ENCODE assay signal across 21 cellular contexts in the genomic region with DNA sequence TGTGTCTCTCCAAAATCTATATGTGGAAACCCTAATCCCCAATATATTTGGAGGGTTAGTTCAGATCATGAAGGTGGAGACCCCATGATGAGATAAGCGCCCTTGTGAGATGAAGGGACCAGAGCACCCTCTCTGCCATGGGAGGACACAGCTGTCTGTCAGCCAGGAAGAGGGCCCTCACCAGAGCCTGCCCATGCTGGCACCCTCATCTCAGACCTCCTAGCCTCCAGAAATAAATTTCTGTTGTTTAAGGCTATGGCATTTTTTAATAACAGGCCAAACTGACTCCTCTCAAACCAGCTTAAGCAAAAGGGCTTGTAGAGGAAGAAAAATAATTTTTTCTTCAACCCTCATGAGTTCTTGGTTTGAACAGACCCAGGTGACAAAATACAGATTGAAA.
A peak's percentile ranks its signal among the peaks of the same experiment; 100 is the strongest.
DNase-seq lines count a peak whose midpoint lies in the region; ATAC-seq, FAIRE-seq and TF ChIP-seq lines count a peak whose summit lies in the region.
"Had no signal": no experiment of that assay in that cellular context is flagged by ENCODE, and none has a peak within 500 bp of the region (broad histone marks: within the 10 kb centered on the region; RNA-seq: fewer than 3 reads in every experiment).

No MANE protein-coding gene starts in this region.

- H3K4me2 ChIP-seq in H9 (ENCODE audit: insufficient read depth, insufficient read length, low read length) (peak overlapping the region; percentile 29), IMR-90 (ENCODE audit: low read depth, low read length) (no peak overlapping the region), H1 (ENCODE audit: insufficient read depth in 1 of 2, low read depth in 2 of 2, low read length in 2 of 2) (peak overlapping the region; percentile 43 to 51; a peak in 3 of 4 replicates), trophoblast cell (ENCODE audit: low read length) (no peak overlapping the region)

- intact Hi-C loops in IMR-90 (cut with micrococcal nuclease) (no loop called here), prostate gland (cut with DNase I) (no loop called here)

- dilution Hi-C loops in IMR-90 (cut with HindIII; ENCODE audit: low sequenced_read_pairs, unreplicated experiment), result no loop called here

- no peak overlapping the region for H2AFZ ChIP-seq in H9 (ENCODE audit: low read length)
- H2AFZ ChIP-seq in IMR-90 (replicated peaks; ENCODE audit: low read length, poor library complexity), result no peak overlapping the region
- no peak overlapping the region for H2AFZ ChIP-seq in H1 (ENCODE audit: low read length)
- no peak overlapping the region for H2AFZ ChIP-seq in trophoblast cell (ENCODE audit: insufficient read depth, low read length, poor library complexity)

- H3K23me2 ChIP-seq in H9 (ENCODE audit: insufficient read length, low read depth, low read length, poor library complexity, severe bottlenecking), result no peaks in the 10 kb centered on the region
- 0 out of 2 replicates have a peak, but pooled peaks cover 3% of the 10 kb centered on the region for H3K23me2 ChIP-seq in H1 (ENCODE audit: low read depth, low read length)

- no peak overlapping the region for H3K14ac ChIP-seq in H9 (ENCODE audit: insufficient read depth, low read length)
- no peak overlapping the region for H3K14ac ChIP-seq in IMR-90 (replicated peaks; ENCODE audit: low read depth, low read length)
- H3K14ac ChIP-seq in H1 (ENCODE audit: insufficient read length), result no peak overlapping the region
- H3K14ac ChIP-seq in trophoblast cell (ENCODE audit: low read length), result no peak overlapping the region

- H3K27me3 ChIP-seq in H9 (ENCODE audit: insufficient read depth, low read length) (no peaks in the 10 kb centered on the region), IMR-90 (ENCODE audit: control insufficient read depth, insufficient read depth, low read length) (no peaks in the 10 kb centered on the region), H1 (replicated peaks in 1 of 4; ENCODE audit: control insufficient read depth in 3 of 4, extremely low read depth in 1 of 4, insufficient read depth in 3 of 4, low read length in 3 of 4) (no peaks in the 10 kb centered on the region), trophoblast cell (ENCODE audit: insufficient read depth, low read length) (no peaks in the 10 kb centered on the region), prostate gland (replicated peaks; ENCODE audit: insufficient read depth) (no peaks in the 10 kb centered on the region)

- TF ChIP-seq CTCF in H9 (conservative IDR thresholded peaks at IDR 0.05) (no peak), IMR-90 (conservative IDR thresholded peaks at IDR 0.05; ENCODE audit: low read depth, low read length) (no peak), H1 (IDR thresholded peaks at IDR 0.05; ENCODE audit: control extremely low read depth in 1 of 3, insufficient read depth in 1 of 3, low read depth in 1 of 3, low read length in 3 of 3) (no peak), prostate gland (IDR thresholded peaks at IDR 0.05) (no peak)

- peaks cover 2% of the 10 kb centered on the region for H3K9me1 ChIP-seq in IMR-90 (ENCODE audit: insufficient read depth, low read length)

- H3K18ac ChIP-seq in H9 (ENCODE audit: insufficient read length, low read depth, low read length) (no peak overlapping the region), IMR-90 (ENCODE audit: low read depth, low read length) (0 out of 2 replicates have a peak overlapping the region, but pooled peaks have one; percentile 3), H1 (ENCODE audit: extremely low read depth, low read length) (0 out of 2 replicates have a peak overlapping the region, but pooled peaks have one; percentile 4), trophoblast cell (ENCODE audit: low read length) (no peak overlapping the region)

- H3K4ac ChIP-seq in H9 (ENCODE audit: low read depth, low read length) (no peak overlapping the region), IMR-90 (ENCODE audit: low read depth, low read length) (peak overlapping the region; percentile 15; the same call in 1 of the 2 replicates), H1 (replicated peaks; ENCODE audit: insufficient read length, low read depth, low read length) (no peak overlapping the region), trophoblast cell (ENCODE audit: low read depth, low read length) (no peak overlapping the region)

- POLR2A ChIA-PET in IMR-90 (lab: Charles Lee; ENCODE audit: unreplicated experiment), result no interaction called here
- POLR2A ChIA-PET in H1 (lab: Charles Lee; ENCODE audit: partially characterized antibody), result no interaction called here

- no peak overlapping the region for H2BK120ac ChIP-seq in H9 (ENCODE audit: low read depth, low read length, poor library complexity, severe bottlenecking)
- H2BK120ac ChIP-seq in IMR-90 (ENCODE audit: low read depth, low read length), result no peak overlapping the region
- H2BK120ac ChIP-seq in H1 (replicated peaks; ENCODE audit: low read depth, low read length), result no peak overlapping the region
- no peak overlapping the region for H2BK120ac ChIP-seq in trophoblast cell (ENCODE audit: insufficient read depth, low read length, poor library complexity)

- peak overlapping the region in 2 of 3 experiments; percentile 17 to 76; a peak in 3 of 7 replicates for H3K27ac Mint-ChIP-seq in H9
- H3K27ac Mint-ChIP-seq: CD4-positive, CD25-positive, alpha-beta regulatory T cell; HFFc6 had no signal

- no peak overlapping the region for H2BK12ac ChIP-seq in H9 (ENCODE audit: insufficient read length, low read depth, low read length)
- H2BK12ac ChIP-seq in H1 (ENCODE audit: low read depth, low read length), result no peak overlapping the region
- H2BK12ac ChIP-seq in trophoblast cell (ENCODE audit: low read length), result no peak overlapping the region

- H3K79me1 ChIP-seq in H9 (ENCODE audit: insufficient read depth, low read depth, low read length, poor library complexity, severe bottlenecking) (no peaks in the 10 kb centered on the region), IMR-90 (ENCODE audit: low read depth in 1 of 2, low read length in 2 of 2) (no peaks in the 10 kb centered on the region), H1 (ENCODE audit: low read depth, low read length) (no peaks in the 10 kb centered on the region), trophoblast cell (ENCODE audit: low read length) (no peaks in the 10 kb centered on the region)

- no peaks in the 10 kb centered on the region for H3K79me2 ChIP-seq in H9 (ENCODE audit: insufficient read depth, low read length)
- no peaks in the 10 kb centered on the region for H3K79me2 ChIP-seq in H1 (ENCODE audit: control insufficient read depth in 1 of 2, insufficient read depth in 2 of 2, low read length in 2 of 2)
- H3K79me2 ChIP-seq in trophoblast cell (ENCODE audit: control insufficient read depth, insufficient read depth, low read length, poor library complexity), result no peaks in the 10 kb centered on the region

- H3K4me1 ChIP-seq in H9 (ENCODE audit: insufficient read depth, low read length) (peaks cover 7% of the 10 kb centered on the region), IMR-90 (ENCODE audit: control insufficient read depth, insufficient read depth, low read length) (peaks cover 4% of the 10 kb centered on the region; the same call in 1 of the 2 replicates), H1 (replicated peaks in 1 of 4; ENCODE audit: control insufficient read depth in 3 of 4, insufficient read depth in 4 of 4, low read length in 3 of 4) (peaks cover 5 to 25% (median 19%) of the 10 kb centered on the region in 4 experiments; a peak in 5 of 7 replicates), trophoblast cell (ENCODE audit: control insufficient read depth in 1 of 2, insufficient read depth in 2 of 2, low read length in 2 of 2) (peaks cover 0 to 3% of the 10 kb centered on the region in 2 experiments), prostate gland (replicated peaks) (no peaks in the 10 kb centered on the region)
- H3K4me1 ChIP-seq: BE2C, Caco-2 had no signal

- no peak overlapping the region for H3K9ac ChIP-seq in H9 (ENCODE audit: extremely low read depth, insufficient read length, low read length)
- no peak overlapping the region for H3K9ac ChIP-seq in IMR-90 (ENCODE audit: low read depth, low read length)
- H3K9ac ChIP-seq in H1 (replicated peaks in 1 of 4; ENCODE audit: extremely low read depth in 1 of 4, low read depth in 3 of 4, low read length in 3 of 4), result no peak overlapping the region
- H3K9ac ChIP-seq in trophoblast cell (ENCODE audit: low read length), result no peak overlapping the region

- TF ChIP-seq RAD21 in IMR-90 (IDR thresholded peaks at IDR 0.05; ENCODE audit: low read length) (no peak), H1 (IDR thresholded peaks at IDR 0.05 in 1 of 2, conservative IDR thresholded peaks at IDR 0.05 in 1 of 2; ENCODE audit: low read depth in 2 of 2, low read length in 2 of 2) (no peak)

- no TSS peak for BruUV-seq in IMR-90 (replicated peaks; lab: Mats Ljungman, UMichigan)

- H2BK5ac ChIP-seq in H9 (ENCODE audit: insufficient read length, low read length) (no peak overlapping the region), IMR-90 (ENCODE audit: low read depth, low read length, poor library complexity, severe bottlenecking) (no peak overlapping the region), H1 (ENCODE audit: low read depth, low read length) (no peak overlapping the region), trophoblast cell (ENCODE audit: low read depth, low read length, poor library complexity) (no peak overlapping the region)

- H3K4me3 ChIP-seq in IMR-90 (ENCODE audit: insufficient read depth, low read depth, low read length) (no peak overlapping the region), H1 (ENCODE audit: extremely low read depth in 1 of 4, insufficient read depth in 2 of 4, low read depth in 3 of 4, low read length in 4 of 4) (peak overlapping the region in 1 of 4 experiments; percentile 30; a peak in 1 of 8 replicates), trophoblast cell (ENCODE audit: low read depth, low read length) (no peak overlapping the region), prostate gland (no peak overlapping the region)
- H3K4me3 ChIP-seq: K562 had no signal

- no peaks in the 10 kb centered on the region for H3K36me3 Mint-ChIP-seq in H9 (ENCODE audit: insufficient read depth in 1 of 3, low read depth in 3 of 3)
- H3K36me3 Mint-ChIP-seq: CD4-positive, CD25-positive, alpha-beta regulatory T cell had no signal

- in situ Hi-C loops in IMR-90 (cut with MboI; ENCODE audit: low sequenced_read_pairs), result loop anchor here (25.0 kb wide), 1 partner anchor 648 kb away; no protein-coding TSS in a partner anchor

- CTCF ChIA-PET in IMR-90 (lab: Yijun Ruan, JAX) (interaction anchor here (1.1 to 2.0 kb wide), 2 partner anchors 149 to 170 kb away, joined by 3 to 5 read pairs; no protein-coding TSS in a partner anchor), H1 (lab: Charles Lee; ENCODE audit: partially characterized antibody) (interaction anchor here (1.1 to 3.1 kb wide), 2 partner anchors 102 to 148 kb away, joined by 3 to 42 read pairs; no protein-coding TSS in a partner anchor)

- H3K36me3 ChIP-seq in IMR-90 (ENCODE audit: control insufficient read depth, insufficient read depth, low read length), result no peaks in the 10 kb centered on the region
- no peaks in the 10 kb centered on the region for H3K36me3 ChIP-seq in H1 (ENCODE audit: control insufficient read depth in 2 of 4, insufficient read depth in 4 of 4, low read length in 3 of 4)
- no peaks in the 10 kb centered on the region for H3K36me3 ChIP-seq in trophoblast cell (ENCODE audit: control insufficient read depth in 1 of 2, insufficient read depth in 2 of 2, low read length in 2 of 2)
- no peaks in the 10 kb centered on the region for H3K36me3 ChIP-seq in prostate gland
- H3K36me3 ChIP-seq: BE2C had no signal

- no peak overlapping the region for H3K56ac ChIP-seq in H9 (ENCODE audit: insufficient read length, low read depth, low read length)
- H3K56ac ChIP-seq in IMR-90 (ENCODE audit: extremely low read depth, insufficient read depth, low read length), result no peak overlapping the region
- H3K56ac ChIP-seq in H1 (replicated peaks; ENCODE audit: insufficient read length, low read depth, low read length), result no peak overlapping the region

- no peak overlapping the region for H4K91ac ChIP-seq in H9 (ENCODE audit: insufficient read length, low read depth, low read length)
- H4K91ac ChIP-seq in IMR-90 (ENCODE audit: insufficient read depth, low read depth, low read length), result no peak overlapping the region
- H4K91ac ChIP-seq in H1 (replicated peaks; ENCODE audit: insufficient read length, low read length), result no peak overlapping the region
- no peak overlapping the region for H4K91ac ChIP-seq in trophoblast cell (ENCODE audit: low read depth, low read length)

- H4K5ac ChIP-seq in H9 (ENCODE audit: insufficient read length, low read depth, low read length) (no peak overlapping the region), IMR-90 (ENCODE audit: low read depth, low read length) (no peak overlapping the region), H1 (ENCODE audit: insufficient read length, low read depth, low read length) (no peak overlapping the region)

- TF ChIP-seq EP300 in H1 (IDR thresholded peaks at IDR 0.05; ENCODE audit: borderline replicate concordance in 1 of 2, low read depth in 2 of 2, low read length in 2 of 2), result no peak

- 0 out of 5 replicates have a peak overlapping the region, but pooled peaks of 1 of the 2 experiments have one; percentile 13 for H3K4me3 Mint-ChIP-seq in H9
- H3K4me3 Mint-ChIP-seq: CD4-positive, CD25-positive, alpha-beta regulatory T cell; HFFc6 had no signal

- H4K20me1 ChIP-seq in H9 (ENCODE audit: control insufficient read depth, insufficient read depth, insufficient read length) (no peaks in the 10 kb centered on the region), IMR-90 (ENCODE audit: insufficient read depth, low read length) (no peaks in the 10 kb centered on the region), H1 (replicated peaks in 1 of 2; ENCODE audit: control insufficient read depth in 1 of 2, insufficient read depth in 2 of 2, low read length in 2 of 2) (no peaks in the 10 kb centered on the region)

- H2AK9ac ChIP-seq in IMR-90 (replicated peaks; ENCODE audit: low read depth, low read length, poor library complexity), result no peak overlapping the region

- no peak for FAIRE-seq in H1 (lab: Jason Lieb, UNC)
- FAIRE-seq: A204.1, D721Med, G401.6, GM12891, H54, K562 had no signal

- H3K27ac ChIP-seq in H9 (ENCODE audit: insufficient read length, low read depth, low read length), result no peak overlapping the region
- H3K27ac ChIP-seq in IMR-90 (ENCODE audit: insufficient read depth, low read length), result no peak overlapping the region
- H3K27ac ChIP-seq in H1 (ENCODE audit: low read depth, low read length), result no peak overlapping the region
- H3K27ac ChIP-seq in trophoblast cell (ENCODE audit: low read depth, low read length), result no peak overlapping the region
- H3K27ac ChIP-seq in prostate gland, result no peak overlapping the region

- peaks cover 2% of the 10 kb centered on the region; the same call in 1 of the 2 replicates for H3K27me3 Mint-ChIP-seq in H9 (ENCODE audit: low read depth)

- TF ChIP-seq POLR2A in IMR-90 (IDR thresholded peaks at IDR 0.05; ENCODE audit: low read depth, low read length) (no peak), H1 (IDR thresholded peaks at IDR 0.05; ENCODE audit: control extremely low read depth in 1 of 2, low read depth in 2 of 2, low read length in 2 of 2) (no peak), prostate gland (IDR thresholded peaks at IDR 0.05) (no peak)

- peaks cover 0 to 2% of the 10 kb centered on the region in 2 experiments; a peak in 2 of 5 replicates for H3K9me3 Mint-ChIP-seq in H9
- H3K9me3 Mint-ChIP-seq: HFFc6 had no signal

- DNase-seq in H9 (no peak), IMR-90 (no peak), H1 (ENCODE audit: low read depth in 1 of 2, low spot score in 2 of 2) (no peak), trophoblast cell (peak; percentile 89 to 97), prostate gland (ENCODE audit: low spot score) (no peak), iPS-NIHi7 (ENCODE audit: extremely low spot score) (no peak)
- no peak for DNase-seq in activated CD4-positive, alpha-beta T cell treated with anti-CD3 and anti-CD28 coated beads for 48 hours
- DNase-seq: ACHN; BE2C; C1 segment of cervical spinal cord; Caco-2; CD4-positive, CD25-positive, alpha-beta regulatory T cell; HFFc6 had no signal

- no peak overlapping the region for H4K8ac ChIP-seq in H9 (replicated peaks; ENCODE audit: insufficient read length, low read depth, low read length)
- no peak overlapping the region for H4K8ac ChIP-seq in IMR-90 (ENCODE audit: low read depth in 2 of 2, low read length in 2 of 2)
- no peak overlapping the region for H4K8ac ChIP-seq in H1 (ENCODE audit: extremely low read depth, insufficient read depth, low read length)
- H4K8ac ChIP-seq in trophoblast cell (ENCODE audit: low read depth, low read length), result no peak overlapping the region

- WGBS in H9 (ENCODE audit: extremely low coverage, insufficient read length, low lambda C conversion rate), result no CpG with 5 or more reads among the region's 1 CpG
- WGBS in IMR-90 (ENCODE audit: extremely low coverage in 2 of 2, insufficient read length in 1 of 2), 2 experiments, result no CpG with 5 or more reads among the region's 1 CpG
- WGBS in H1 (ENCODE audit: extremely low coverage in 1 of 2, insufficient coverage in 1 of 2, insufficient read length in 1 of 2, insufficient replicate concordance in 2 of 2, low coverage in 1 of 2, low lambda C conversion rate in 2 of 2, missing lambda C conversion rate in 1 of 2), 2 experiments, result 75% methylated on average over 1 of the region's 1 CpG; no CpG with 5 or more reads in 1 of the 2 experiments
- WGBS in trophoblast cell (ENCODE audit: extremely low coverage, insufficient coverage, insufficient read length), result no CpG with 5 or more reads among the region's 1 CpG
- 100% methylated on average over 1 of the region's 1 CpG for WGBS in prostate gland

- H3K4me1 Mint-ChIP-seq in H9, result peaks cover 39 to 45% of the 10 kb centered on the region in 2 experiments
- H3K4me1 Mint-ChIP-seq: CD4-positive, CD25-positive, alpha-beta regulatory T cell had no signal

- H3T11ph ChIP-seq in H9 (ENCODE audit: low read length), result no peak overlapping the region

- H4K12ac ChIP-seq in trophoblast cell (ENCODE audit: low read depth, low read length), result no peak overlapping the region

- H2BK15ac ChIP-seq in H9 (ENCODE audit: low read depth, low read length) (no peak overlapping the region), IMR-90 (ENCODE audit: low read depth, low read length) (no peak overlapping the region), H1 (ENCODE audit: low read length) (no peak overlapping the region)

- H3K9me3 ChIP-seq in H9 (ENCODE audit: control insufficient read depth, low read depth, low read length) (no peaks in the 10 kb centered on the region), IMR-90 (ENCODE audit: control insufficient read depth, insufficient read depth, low read length) (no peaks in the 10 kb centered on the region), H1 (ENCODE audit: insufficient read depth in 2 of 2, low read depth in 1 of 2, low read length in 1 of 2) (no peaks in the 10 kb centered on the region), trophoblast cell (ENCODE audit: insufficient read depth, low read depth, low read length) (no peaks in the 10 kb centered on the region), prostate gland (no peaks in the 10 kb centered on the region)
- H3K9me3 ChIP-seq: BE2C, Caco-2 had no signal

- H3K23ac ChIP-seq in H9 (ENCODE audit: insufficient read length, low read depth, low read length), result no peak overlapping the region
- H3K23ac ChIP-seq in IMR-90 (ENCODE audit: low read depth, low read length), result no peak overlapping the region
- no peak overlapping the region for H3K23ac ChIP-seq in H1 (ENCODE audit: insufficient read length)
- no peak overlapping the region for H3K23ac ChIP-seq in trophoblast cell (ENCODE audit: low read length)

- H2BK20ac ChIP-seq in H9 (ENCODE audit: low read depth, low read length, poor library complexity, severe bottlenecking) (no peak overlapping the region), IMR-90 (ENCODE audit: low read depth, low read length) (no peak overlapping the region), H1 (ENCODE audit: low read length) (no peak overlapping the region)

- H2AK5ac ChIP-seq in H9 (ENCODE audit: insufficient read length, low read length) (no peak overlapping the region), IMR-90 (ENCODE audit: low read depth, low read length) (no peak overlapping the region), H1 (ENCODE audit: low read depth, low read length) (no peak overlapping the region), trophoblast cell (ENCODE audit: low read length) (no peak overlapping the region)

- no peak for ATAC-seq in IMR-90 (ENCODE audit: low read depth)
- ATAC-seq in HG02642 (IDR thresholded peaks at IDR 0.05; ENCODE audit: poor library complexity, unreplicated experiment), result no peak
- ATAC-seq: HCT116, K562 had no signal

Comparison
In these comparisons a context has a peak if more than half of its experiments do, and no peak if none do; other contexts are left out.
1. DNase-seq: peak in trophoblast cell (2 of 2); none in H9 (single experiment), IMR-90 (single experiment), H1 (0 of 2), activated CD4-positive, alpha-beta T cell treated with anti-CD3 and anti-CD28 coated beads for 48 hours (single experiment), prostate gland (single experiment) and iPS-NIHi7 (single experiment).
2. H3K18ac ChIP-seq: peak in IMR-90 (single experiment) and H1 (single experiment); none in H9 (single experiment) and trophoblast cell (single experiment).
3. H3K4me2 ChIP-seq: peak in H9 (single experiment) and H1 (2 of 2); none in IMR-90 (single experiment) and trophoblast cell (single experiment).